Comparison of ENCODE assay signal across 8 cellular contexts in the genomic region with DNA sequence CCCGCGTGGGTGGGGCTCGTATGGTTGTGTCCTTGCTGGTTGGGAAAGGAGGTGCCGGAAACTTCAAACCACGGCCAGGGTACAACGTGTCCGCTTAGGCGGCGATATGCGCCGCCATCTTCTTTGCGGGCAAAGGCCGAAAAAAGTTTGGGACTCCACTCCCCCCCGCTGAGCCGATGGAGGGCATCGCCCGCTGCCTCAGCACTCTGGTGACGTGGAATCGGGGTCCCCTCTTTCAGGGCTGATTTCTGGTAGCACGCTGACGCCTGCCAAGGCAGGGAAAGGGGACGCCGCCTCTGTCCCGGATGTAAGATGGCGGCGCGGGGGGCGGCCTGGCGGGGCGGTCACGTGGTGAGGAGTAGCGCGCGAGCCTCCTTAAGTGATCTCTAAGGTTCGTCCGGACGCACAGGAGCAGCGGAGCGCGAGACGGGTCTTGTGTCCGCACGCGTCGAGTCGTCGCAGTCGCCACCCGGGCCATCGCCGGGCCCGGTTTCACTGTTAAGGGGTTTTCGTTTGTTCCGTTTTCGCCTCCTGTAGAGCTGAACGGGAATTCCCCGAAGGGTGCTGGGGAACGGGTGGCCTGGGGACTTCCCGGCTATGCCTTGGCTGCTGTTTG.
A peak's percentile ranks its signal among the peaks of the same experiment; 100 is the strongest.
DNase-seq lines count a peak whose midpoint lies in the region; ATAC-seq, FAIRE-seq and TF ChIP-seq lines count a peak whose summit lies in the region.

No MANE protein-coding gene starts in this region.

- peak overlapping the region; percentile 92 for H3K4me2 ChIP-seq in OCI-LY1 (ENCODE audit: low read length)

- H3F3A ChIP-seq in OCI-LY1 (ENCODE audit: insufficient read depth, low read length) = no peaks in the 10 kb centered on the region

- no peaks in the 10 kb centered on the region for H3K27me3 ChIP-seq in OCI-LY1 (ENCODE audit: insufficient read depth, low read length)

- no peaks in the 10 kb centered on the region for H3K9me2 ChIP-seq in OCI-LY1 (ENCODE audit: low read depth, low read length)

- no peak for FAIRE-seq in D721Med (lab: Jason Lieb, UNC)

- ATAC-seq in GM21526 (IDR thresholded peaks at IDR 0.05; ENCODE audit: low FRiP score, unreplicated experiment) = peak; percentile 61

- no peaks in the 10 kb centered on the region for H3K9me3 ChIP-seq in OCI-LY1 (ENCODE audit: low read length)

- H3K9ac ChIP-seq in OCI-LY1 (ENCODE audit: low read length) = peak overlapping the region; percentile 99

- peaks cover 17% of the 10 kb centered on the region for H3K79me2 ChIP-seq in OCI-LY1 (ENCODE audit: insufficient read depth, low read length)

- H3K27ac ChIP-seq in OCI-LY1 (ENCODE audit: low read depth, low read length, poor library complexity, severe bottlenecking) = peak overlapping the region; percentile 96
- peak overlapping the region; percentile 98 for H3K27ac ChIP-seq in epithelial cell of prostate

- H3K4me1 ChIP-seq in OCI-LY1 (ENCODE audit: insufficient read depth, low read length, severe bottlenecking) = peaks cover 35% of the 10 kb centered on the region

- H2AFZ ChIP-seq in OCI-LY1 (ENCODE audit: low read length) = no peak overlapping the region

- DNase-seq in D721Med (ENCODE audit: insufficient read length, low spot score) (peak; percentile 33), HuH-7 (ENCODE audit: low spot score) (peak; percentile 77), activated T-cell treated with anti-CD3 and anti-CD28 coated beads for 24 hours (ENCODE audit: low read depth) (peak; percentile 80), epithelial cell of prostate (ENCODE audit: low read depth, low spot score) (peak; percentile 41), mucosa of gallbladder (ENCODE audit: low spot score) (peak; percentile 90)
- DNase-seq in stimulated activated CD8-positive, alpha-beta memory T cell treated with anti-CD3 and anti-CD28 coated beads, Interleukin-4, amount 100 ng/mL, for 24 hours (ENCODE audit: low read depth) = peak; percentile 76

- no peaks in the 10 kb centered on the region for H4K20me1 ChIP-seq in OCI-LY1 (ENCODE audit: insufficient read depth, low read length)

- peaks cover 6% of the 10 kb centered on the region; the same call in 1 of the 2 replicates for H3K36me3 ChIP-seq in OCI-LY1 (ENCODE audit: insufficient read depth, low read length)

- peak overlapping the region; percentile 89 for H3K4me3 ChIP-seq in OCI-LY1 (ENCODE audit: low read depth, low read length, poor library complexity, severe bottlenecking)

- TF ChIP-seq CTCF in D721Med (IDR thresholded peaks at IDR 0.05; ENCODE audit: insufficient read depth, missing control alignments) (no peak), OCI-LY1 (IDR thresholded peaks at IDR 0.05; ENCODE audit: low read length) (no peak)

Comparison
In these comparisons a context has a peak if more than half of its experiments do, and no peak if none do; other contexts are left out.
1. Peak in every context shown above with its lines: DNase-seq, ATAC-seq, H3K4me3 ChIP-seq and H3K27ac ChIP-seq.
2. DNase-seq: peak in every context shown above with its lines; median percentile 90 in mucosa of gallbladder; 80 in activated T-cell treated with anti-CD3 and anti-CD28 coated beads for 24 hours; 77 in HuH-7; 76 in stimulated activated CD8-positive, alpha-beta memory T cell treated with anti-CD3 and anti-CD28 coated beads, Interleukin-4, amount 100 ng/mL, for 24 hours; 41 in epithelial cell of prostate; 33 in D721Med.